Comparison of ENCODE assay signal across 8 cellular contexts in the genomic region with DNA sequence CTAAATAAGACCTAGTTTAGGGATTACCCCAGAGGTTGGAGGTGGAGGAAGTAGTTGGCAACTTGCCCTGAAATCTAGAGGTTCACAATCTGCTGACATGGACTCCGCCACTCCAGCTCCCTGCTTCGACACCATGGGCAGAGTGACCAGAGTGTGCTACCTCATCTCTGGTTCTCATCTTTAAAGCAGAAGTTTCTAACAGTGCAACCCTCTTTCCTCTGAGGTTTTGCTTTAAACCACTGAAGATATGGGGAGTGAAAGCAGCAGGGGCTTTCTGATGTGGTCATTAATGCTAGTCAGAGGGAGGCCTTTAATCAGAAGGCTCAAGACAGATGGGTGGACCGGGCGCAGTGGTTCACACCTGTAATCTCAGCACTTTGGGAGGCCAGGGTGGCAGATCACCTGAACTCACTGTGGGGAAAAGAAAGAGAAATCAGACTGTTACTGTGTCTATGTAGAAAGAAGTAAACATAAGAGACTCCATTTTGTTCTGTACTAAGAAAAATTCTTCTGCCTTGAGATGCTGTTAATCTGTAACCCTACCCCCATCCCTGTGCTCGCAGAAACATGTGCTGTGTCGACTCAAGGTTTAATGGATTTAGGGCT.
A peak's percentile ranks its signal among the peaks of the same experiment; 100 is the strongest.
DNase-seq lines count a peak whose midpoint lies in the region; ATAC-seq, FAIRE-seq and TF ChIP-seq lines count a peak whose summit lies in the region.
"Not testable (repeated sequence)": the region's sequence is repeated elsewhere in the genome, so short reads cannot be mapped to it uniquely, and the experiment has no call there.

No MANE protein-coding gene starts in this region.

- H3K9me3 ChIP-seq in CD4-positive, alpha-beta T cell (ENCODE audit: control insufficient read depth, low read length); HepG2 (ENCODE audit: low read length): not testable (repeated sequence)

- BruUV-seq in HepG2 (replicated peaks; lab: Mats Ljungman, UMichigan) = not testable (repeated sequence)

- H3K27ac ChIP-seq in CD4-positive, alpha-beta T cell (ENCODE audit: low read depth, low read length) = peak overlapping the region; percentile 65
- not testable (repeated sequence) for H3K27ac ChIP-seq in HepG2 (ENCODE audit: extremely low read length, insufficient read depth, low read length)

- peak overlapping the region; percentile 100 for H3K27ac Mint-ChIP-seq in CD4-positive, alpha-beta T cell
- H3K27ac Mint-ChIP-seq in activated T-helper 17 cell treated with anti-CD3 and anti-CD28 coated beads, Interleukin-2, amount 50 U/mL, for 72 hours = peak overlapping the region; percentile 18

- not testable (repeated sequence) for H2AFZ ChIP-seq in HepG2 (ENCODE audit: low read length)

- peak; percentile 12 for ATAC-seq in CD4-positive, alpha-beta T cell (ENCODE audit: poor library complexity)
- peak; percentile 67 for ATAC-seq in GM19351 (IDR thresholded peaks at IDR 0.05; ENCODE audit: unreplicated experiment)
- peak; percentile 60 for ATAC-seq in HG02642 (IDR thresholded peaks at IDR 0.05; ENCODE audit: poor library complexity, unreplicated experiment)
- ATAC-seq in HG03457 (IDR thresholded peaks at IDR 0.05; ENCODE audit: unreplicated experiment) = peak; percentile 64
- ATAC-seq in activated T-helper 17 cell treated with anti-CD3 and anti-CD28 coated beads, Interleukin-2, amount 50 U/mL, for 72 hours (replicated peaks) = peak; percentile 74
- not testable (repeated sequence) for ATAC-seq in HepG2

- H3K9ac ChIP-seq in HepG2 (ENCODE audit: insufficient read depth, low read depth, low read length) = not testable (repeated sequence)

- TF ChIP-seq EP300 in HepG2 (IDR thresholded peaks at IDR 0.05; ENCODE audit: low read depth in 2 of 2, low read length in 2 of 2); HepG2 (CRISPR knock-in tag; IDR thresholded peaks at IDR 0.05; ENCODE audit: borderline replicate concordance): not testable (repeated sequence)

- WGBS in HepG2 (ENCODE audit: low lambda C conversion rate) = 71% methylated on average over 6 of the region's 6 CpGs

- peaks cover 51% of the 10 kb centered on the region for H3K36me3 Mint-ChIP-seq in CD4-positive, alpha-beta T cell (ENCODE audit: low read depth)
- H3K36me3 Mint-ChIP-seq in activated T-helper 17 cell treated with anti-CD3 and anti-CD28 coated beads, Interleukin-2, amount 50 U/mL, for 72 hours (ENCODE audit: low read depth) = not testable (repeated sequence)

- H3K4me1 Mint-ChIP-seq in CD4-positive, alpha-beta T cell (ENCODE audit: low read depth) = peaks cover 92% of the 10 kb centered on the region
- H3K4me1 Mint-ChIP-seq in activated T-helper 17 cell treated with anti-CD3 and anti-CD28 coated beads, Interleukin-2, amount 50 U/mL, for 72 hours = peaks cover 26% of the 10 kb centered on the region

- not testable (repeated sequence) for H3K27me3 Mint-ChIP-seq in CD4-positive, alpha-beta T cell; activated T-helper 17 cell treated with anti-CD3 and anti-CD28 coated beads, Interleukin-2, amount 50 U/mL, for 72 hours

- in situ Hi-C loops in HepG2 (cut with HindIII; ENCODE audit: extremely low pct_ligation_motif_present, low pct_unique_long_range_greater_than_20kb) = not testable (repeated sequence)

- H3K27me3 ChIP-seq in CD4-positive, alpha-beta T cell (ENCODE audit: control insufficient read depth, insufficient read depth, low read length); HepG2 (ENCODE audit: control insufficient read depth in 1 of 2, insufficient read depth in 2 of 2, low read length in 2 of 2): not testable (repeated sequence)

- POLR2A ChIA-PET in CD4-positive, alpha-beta T cell (lab: Charles Lee) = interaction anchor here (1.1 to 1.3 kb wide), 2 partner anchors 98 to 144 kb away, joined by 3 to 5 read pairs; no protein-coding TSS in a partner anchor
- POLR2A ChIA-PET in HepG2 (lab: Yijun Ruan, JAX) = not testable (repeated sequence)

- H3K4me3 Mint-ChIP-seq in CD4-positive, alpha-beta T cell = peak overlapping the region; percentile 78
- H3K4me3 Mint-ChIP-seq in activated T-helper 17 cell treated with anti-CD3 and anti-CD28 coated beads, Interleukin-2, amount 50 U/mL, for 72 hours = peak overlapping the region; percentile 63

- not testable (repeated sequence) for TF ChIP-seq CTCF in CD4-positive, alpha-beta T cell (IDR thresholded peaks at IDR 0.05); HepG2 (CRISPR knock-in tag; IDR thresholded peaks at IDR 0.05)

- H3K79me2 ChIP-seq in HepG2 (ENCODE audit: insufficient read depth, low read length) = not testable (repeated sequence)

- TF ChIP-seq RAD21 in HepG2 (CRISPR knock-in tag; IDR thresholded peaks at IDR 0.05) = not testable (repeated sequence)

- not testable (repeated sequence) for H3K4me2 ChIP-seq in HepG2 (ENCODE audit: low read depth, low read length)

- not testable (repeated sequence) for H3K9me3 Mint-ChIP-seq in CD4-positive, alpha-beta T cell; activated T-helper 17 cell treated with anti-CD3 and anti-CD28 coated beads, Interleukin-2, amount 50 U/mL, for 72 hours

- not testable (repeated sequence) for H3K4me3 ChIP-seq in HepG2 (replicated peaks in 1 of 3; ENCODE audit: insufficient read depth in 1 of 3, low read depth in 2 of 3, low read length in 3 of 3)

- intact Hi-C loops in CD4-positive, alpha-beta T cell (cut with DNase I, micrococcal nuclease) = loop anchor here in 1 of 2 experiments (5.0 kb wide), 2 partner anchors 36 to 99 kb away; no protein-coding TSS in a partner anchor
- intact Hi-C loops in HepG2 (cut with micrococcal nuclease; ENCODE audit: unreplicated experiment) = not testable (repeated sequence)

- CTCF ChIA-PET in CD4-positive, alpha-beta T cell (lab: Charles Lee); HepG2 (lab: Yijun Ruan, JAX; ENCODE audit: low intra/inter-chr PET ratio, low total read pairs): not testable (repeated sequence)

- not testable (repeated sequence) for DNase-seq in CD4-positive, alpha-beta T cell; HepG2 (ENCODE audit: low spot score)
- peak; percentile 28 for DNase-seq in SIG-M5 treated with dmso at 0.1 percent for 504 hours (lab: John Stamatoyannopoulos, UW; ENCODE audit: unreplicated experiment)
- DNase-seq in stimulated activated CD4-positive, alpha-beta T cell treated with anti-CD3 and anti-CD28 coated beads, Interleukin-15, amount 100 ng/mL, for 24 hours = peak; percentile 29

- H4K20me1 ChIP-seq in HepG2 (ENCODE audit: insufficient read depth, low read length) = not testable (repeated sequence)

- not testable (repeated sequence) for H3K36me3 ChIP-seq in HepG2 (replicated peaks in 1 of 2; ENCODE audit: control insufficient read depth in 1 of 2, insufficient read depth in 2 of 2, low read length in 2 of 2)

- TF ChIP-seq POLR2A in HepG2 (IDR thresholded peaks at IDR 0.05; ENCODE audit: insufficient read depth in 1 of 2, low read depth in 2 of 2, low read length in 2 of 2) = not testable (repeated sequence)

- not testable (repeated sequence) for FAIRE-seq in HepG2 (lab: Jason Lieb, UNC)

- H3K4me1 ChIP-seq in HepG2 (ENCODE audit: insufficient read depth, low read length) = peaks cover 83% of the 10 kb centered on the region

TF ChIP-seq in HepG2, 621 proteins besides CTCF, POLR2A, EP300 and RAD21:
- TF ChIP-seq ZSCAN22 (CRISPR knock-in tag; IDR thresholded peaks at IDR 0.05) = peak; percentile 56; the same call in 1 of the 2 replicates
TF ChIP-seq in HepG2: peak in this region for 1; not testable (repeated sequence) for 620.
